Comparison of ENCODE assay signal across 8 cellular contexts in genomic region chr20:25584905-25585704, GRCh38. TPM values are rescaled to one million over a fixed set of nuclear protein-coding genes. Genes with fewer than 3 reads are reported as not detected.
A peak's percentile ranks its signal among the peaks of the same experiment; 100 is the strongest.
DNase-seq lines count a peak whose midpoint lies in the region; ATAC-seq and TF ChIP-seq lines count a peak whose summit lies in the region.

Gene NINL, minus strand, starts transcription at chr20:25585531. Its CDS starts 58,944 bp downstream, at chr20:25526587.

- POLR2A ChIA-PET in PC-9 (lab: Charles Lee; ENCODE audit: unreplicated experiment): interaction anchor here (0.5 to 0.6 kb wide), 2 partner anchors 25 to 338 kb away, joined by 5 to 6 read pairs; no protein-coding TSS in a partner anchor

- DNase-seq in ELF-1 (ENCODE audit: low read depth, low spot score) (peak; percentile 82), PC-9 (peak; percentile 51 to 80), glutamatergic neuron (peak; percentile 90), osteoblast (ENCODE audit: insufficient read length, low spot score, missing footprints) (peak; percentile 96), upper lobe of right lung (peak; percentile 88), SIG-M5 (lab: John Stamatoyannopoulos, UW) (no peak)
- peak; percentile 71 for DNase-seq in activated naive CD4-positive, alpha-beta T cell treated with anti-CD3 and anti-CD28 coated beads, Interleukin-2, amount 10 ng/mL, durations not matched to agents 7 days and 5 days

- H3K4me3 ChIP-seq in PC-9 (peak within 1 kb of the TSS; percentile 94), osteoblast (ENCODE audit: insufficient read depth, low read length) (peak within 1 kb of the TSS; percentile 79), upper lobe of right lung (peak within 1 kb of the TSS; percentile 74)

- H3K27me3 ChIP-seq in PC-9 (ENCODE audit: insufficient read depth, low read depth): no peaks in the 10 kb centered on the region
- no peaks in the 10 kb centered on the region for H3K27me3 ChIP-seq in osteoblast (ENCODE audit: insufficient read depth, low read length)
- H3K27me3 ChIP-seq in upper lobe of right lung: peaks cover 9% of the 10 kb centered on the region

- TF ChIP-seq CTCF in PC-9 (conservative IDR thresholded peaks at IDR 0.05): no peak
- no peak for TF ChIP-seq CTCF in glutamatergic neuron (IDR thresholded peaks at IDR 0.05; ENCODE audit: partially characterized antibody, unreplicated experiment)
- no peak for TF ChIP-seq CTCF in osteoblast (IDR thresholded peaks at IDR 0.05; ENCODE audit: extremely low read depth, low read depth, low read length)
- no peak for TF ChIP-seq CTCF in upper lobe of right lung (IDR thresholded peaks at IDR 0.05)

- peak within 1 kb of the TSS; percentile 73 for H3K4me3 Mint-ChIP-seq in activated naive CD4-positive, alpha-beta T cell treated with anti-CD3 and anti-CD28 coated beads, Interleukin-2, amount 10 ng/mL, durations not matched to agents 7 days and 5 days
- peak within 1 kb of the TSS; percentile 100 for H3K4me3 Mint-ChIP-seq in glutamatergic neuron (ENCODE audit: unreplicated experiment)

- peaks cover 6% of the 10 kb centered on the region; the same call in 1 of the 2 replicates for H3F3A ChIP-seq in PC-9 (ENCODE audit: insufficient read depth, low read depth)

- H3K4me1 ChIP-seq in PC-9 (replicated peaks; ENCODE audit: insufficient read depth) (peaks cover 11% of the 10 kb centered on the region; the same call in 1 of the 2 replicates), osteoblast (ENCODE audit: insufficient read depth, low read length) (peaks cover 8% of the 10 kb centered on the region), upper lobe of right lung (peaks cover 11% of the 10 kb centered on the region)

- H3K79me2 ChIP-seq in PC-9 (ENCODE audit: low read depth) (peaks cover 38% of the 10 kb centered on the region), osteoblast (ENCODE audit: insufficient read depth, low read length) (peaks cover 23% of the 10 kb centered on the region)

- CTCF ChIA-PET in PC-9 (lab: Charles Lee): no interaction called here
- CTCF ChIA-PET in activated naive CD4-positive, alpha-beta T cell treated with anti-CD3 and anti-CD28 coated beads, Interleukin-2, amount 10 ng/mL, durations not matched to agents 7 days and 5 days (lab: Charles Lee): no interaction called here

- H2AFZ ChIP-seq in PC-9: peak within 1 kb of the TSS; percentile 94
- peak within 1 kb of the TSS; percentile 77 for H2AFZ ChIP-seq in osteoblast (ENCODE audit: low read length)

- H3K27ac ChIP-seq in PC-9 (no peak within 1 kb of the TSS), osteoblast (ENCODE audit: low read depth, low read length) (peak within 1 kb of the TSS; percentile 51), upper lobe of right lung (peak within 1 kb of the TSS; percentile 70)

- no peaks in the 10 kb centered on the region for H3K9me3 ChIP-seq in PC-9 (ENCODE audit: insufficient read depth, low read depth)
- H3K9me3 ChIP-seq in osteoblast (ENCODE audit: low read depth, low read length): no peaks in the 10 kb centered on the region
- no peaks in the 10 kb centered on the region for H3K9me3 ChIP-seq in upper lobe of right lung

- no peak within 1 kb of the TSS for H3K27ac Mint-ChIP-seq in activated naive CD4-positive, alpha-beta T cell treated with anti-CD3 and anti-CD28 coated beads, Interleukin-2, amount 10 ng/mL, durations not matched to agents 7 days and 5 days
- peak within 1 kb of the TSS; percentile 98 for H3K27ac Mint-ChIP-seq in glutamatergic neuron (ENCODE audit: unreplicated experiment)

- H3K9me3 Mint-ChIP-seq in activated naive CD4-positive, alpha-beta T cell treated with anti-CD3 and anti-CD28 coated beads, Interleukin-2, amount 10 ng/mL, durations not matched to agents 7 days and 5 days: peaks cover 2% of the 10 kb centered on the region
- peaks cover 4% of the 10 kb centered on the region for H3K9me3 Mint-ChIP-seq in glutamatergic neuron (ENCODE audit: unreplicated experiment)

- no peaks in the 10 kb centered on the region for H3K9me2 ChIP-seq in PC-9 (ENCODE audit: insufficient read depth)

- intact Hi-C loops in PC-9 (cut with micrococcal nuclease; ENCODE audit: unreplicated experiment) (loop anchor here (2.0 to 10.0 kb wide), 2 partner anchors 40 to 90 kb away; partner anchors contain the start of gene NANP), upper lobe of right lung (cut with DNase I) (no loop called here)

- H3K4me1 Mint-ChIP-seq in activated naive CD4-positive, alpha-beta T cell treated with anti-CD3 and anti-CD28 coated beads, Interleukin-2, amount 10 ng/mL, durations not matched to agents 7 days and 5 days: peaks cover 12% of the 10 kb centered on the region
- peaks cover 19% of the 10 kb centered on the region for H3K4me1 Mint-ChIP-seq in glutamatergic neuron (ENCODE audit: low read depth, unreplicated experiment)

- H4K20me1 ChIP-seq in PC-9 (ENCODE audit: insufficient read depth) (no peaks in the 10 kb centered on the region), osteoblast (ENCODE audit: insufficient read depth, low read length) (no peaks in the 10 kb centered on the region)

- H3K36me3 ChIP-seq in PC-9 (ENCODE audit: low read depth) (no peaks in the 10 kb centered on the region), osteoblast (ENCODE audit: insufficient read depth, low read length) (no peaks in the 10 kb centered on the region), upper lobe of right lung (no peaks in the 10 kb centered on the region)

- ATAC-seq in HG02852 (IDR thresholded peaks at IDR 0.05; ENCODE audit: unreplicated experiment) (peak; percentile 61), upper lobe of right lung (peak; percentile 90)

- no TSS peak for BruUV-seq in PC-9 (replicated peaks; lab: Mats Ljungman, UMichigan)

- H3K4me2 ChIP-seq in PC-9 (peak within 1 kb of the TSS; percentile 75), osteoblast (ENCODE audit: insufficient read depth, low read length) (peak within 1 kb of the TSS; percentile 79)

- H3K36me3 Mint-ChIP-seq in activated naive CD4-positive, alpha-beta T cell treated with anti-CD3 and anti-CD28 coated beads, Interleukin-2, amount 10 ng/mL, durations not matched to agents 7 days and 5 days: peaks cover 4% of the 10 kb centered on the region
- peaks cover 3% of the 10 kb centered on the region for H3K36me3 Mint-ChIP-seq in glutamatergic neuron (ENCODE audit: unreplicated experiment)

- H3K27me3 Mint-ChIP-seq in activated naive CD4-positive, alpha-beta T cell treated with anti-CD3 and anti-CD28 coated beads, Interleukin-2, amount 10 ng/mL, durations not matched to agents 7 days and 5 days: peaks cover 19% of the 10 kb centered on the region
- peaks cover 11% of the 10 kb centered on the region for H3K27me3 Mint-ChIP-seq in glutamatergic neuron (ENCODE audit: unreplicated experiment)

RNA-seq across cellular contexts. Expression of gene NINL, which starts in this region (rescaled TPM):
- 19.6 and 39.9 TPM in 2 replicates for total RNA-seq in PC-9 (2021)
- 86.8 TPM for total RNA-seq in glutamatergic neuron (ENCODE audit: unreplicated experiment)
- total RNA-seq in osteoblast: 14.1 and 14.8 TPM in 2 replicates
- 13.2 TPM for total RNA-seq in upper lobe of right lung
